In the genomic region with DNA sequence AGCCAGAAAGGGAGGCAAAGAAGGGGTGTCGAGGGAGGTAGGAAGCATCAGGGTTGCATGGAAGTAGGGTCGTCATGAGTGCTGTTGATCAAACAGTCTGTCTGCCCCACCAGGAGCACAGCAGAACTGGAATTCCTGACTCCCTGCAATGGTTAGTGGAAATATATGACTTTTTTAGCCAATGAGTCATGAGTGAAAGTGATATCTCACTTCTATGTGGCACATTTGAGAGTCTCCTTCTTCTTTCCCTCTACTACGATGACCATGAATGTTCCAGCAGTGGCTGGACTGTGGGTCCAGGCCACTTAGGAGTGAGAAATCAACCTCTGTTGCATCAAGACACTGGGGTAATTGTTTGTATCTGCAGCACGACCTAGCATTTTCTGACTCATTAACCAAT, we compare ENCODE assay signal across 22 cellular contexts.
"Had no signal": no experiment of that assay in that cellular context is flagged by ENCODE, and none has a peak within 500 bp of the region (broad histone marks: within the 10 kb centered on the region; RNA-seq: fewer than 3 reads in every experiment).

No MANE protein-coding gene starts in this region.

- H3K27ac Mint-ChIP-seq: activated B cell treated with CpG ODN at 0.5 μM for 24 hours; activated naive CD4-positive, alpha-beta T cell treated with anti-CD3 and anti-CD28 coated beads, Interleukin-2, amount 10 ng/mL, durations not matched to agents 7 days and 5 days; activated naive CD8-positive, alpha-beta T cell treated with anti-CD3 and anti-CD28 coated beads, Interleukin-2, amount 50 U/mL, for 24 hours; endodermal cell; naive B cell; T-cell had no signal

- H3K9me3 ChIP-seq: prostate gland, right lobe of liver, thyroid gland had no signal

- H3K4me3 Mint-ChIP-seq: activated B cell treated with CpG ODN at 0.5 μM for 24 hours; activated naive CD4-positive, alpha-beta T cell treated with anti-CD3 and anti-CD28 coated beads, Interleukin-2, amount 10 ng/mL, durations not matched to agents 7 days and 5 days; activated naive CD8-positive, alpha-beta T cell treated with anti-CD3 and anti-CD28 coated beads, Interleukin-2, amount 50 U/mL, for 24 hours; endodermal cell; naive B cell; neural crest cell; T-cell had no signal

- H3K36me3 Mint-ChIP-seq: activated naive CD4-positive, alpha-beta T cell treated with anti-CD3 and anti-CD28 coated beads, Interleukin-2, amount 10 ng/mL, durations not matched to agents 7 days and 5 days; naive B cell; T-cell had no signal

- H3K4me3 ChIP-seq: dorsolateral prefrontal cortex, heart left ventricle, prostate gland, right lobe of liver, thyroid gland had no signal

- H3K4me1 Mint-ChIP-seq: activated B cell treated with CpG ODN at 0.5 μM for 24 hours; activated naive CD4-positive, alpha-beta T cell treated with anti-CD3 and anti-CD28 coated beads, Interleukin-2, amount 10 ng/mL, durations not matched to agents 7 days and 5 days; activated naive CD8-positive, alpha-beta T cell treated with anti-CD3 and anti-CD28 coated beads, Interleukin-2, amount 50 U/mL, for 24 hours; endodermal cell; naive B cell; T-cell had no signal

- ATAC-seq: activated naive CD8-positive, alpha-beta T cell treated with anti-CD3 and anti-CD28 coated beads, Interleukin-2, amount 50 U/mL, for 24 hours; left ventricle myocardium superior; right lobe of liver; SK-N-SH treated with all-trans-retinoic acid at 6 μM for 48 hours; T-cell had no signal

- DNase-seq: activated B cell treated with CpG ODN at 0.5 μM for 24 hours; activated CD4-positive, alpha-beta T cell treated with anti-CD3 and anti-CD28 coated beads for 48 hours; activated CD8-positive, alpha-beta memory T cell treated with anti-CD3 and anti-CD28 coated beads, Interleukin-2, amount 50 U/mL, for 4 hours; activated effector memory CD4-positive, alpha-beta T cell treated with Interleukin-2 at 50 U/mL for 16 hours; activated naive CD4-positive, alpha-beta T cell treated with anti-CD3 and anti-CD28 coated beads, Interleukin-2, amount 10 ng/mL, durations not matched to agents 7 days and 5 days; activated naive CD8-positive, alpha-beta T cell treated with anti-CD3 and anti-CD28 coated beads, Interleukin-2, amount 50 U/mL, for 24 hours; activated T-cell treated with anti-CD3 and anti-CD28 coated beads, Interleukin-2, amount 50 U/mL, for 48 hours; aorta; dorsolateral prefrontal cortex; endodermal cell; heart left ventricle; kidney glomerular epithelial cell; left ventricle myocardium superior; naive B cell; right lobe of liver; stimulated activated CD8-positive, alpha-beta memory T cell treated with anti-CD3 and anti-CD28 coated beads, Interleukin-4, amount 100 ng/mL, for 48 hours; stimulated activated naive CD4-positive, alpha-beta T cell; T-cell; thyroid gland had no signal

- H3K9me3 Mint-ChIP-seq: activated B cell treated with CpG ODN at 0.5 μM for 24 hours; activated naive CD8-positive, alpha-beta T cell treated with anti-CD3 and anti-CD28 coated beads, Interleukin-2, amount 50 U/mL, for 24 hours had no signal

- H3K27me3 ChIP-seq: dorsolateral prefrontal cortex, heart left ventricle, right lobe of liver, thyroid gland had no signal

- H3K27me3 Mint-ChIP-seq: activated B cell treated with CpG ODN at 0.5 μM for 24 hours; activated naive CD8-positive, alpha-beta T cell treated with anti-CD3 and anti-CD28 coated beads, Interleukin-2, amount 50 U/mL, for 24 hours had no signal

- H3K36me3 ChIP-seq: heart left ventricle, prostate gland, right lobe of liver, thyroid gland had no signal

- H3K4me1 ChIP-seq: heart left ventricle, prostate gland, right lobe of liver, thyroid gland had no signal
